Comparison of ENCODE assay signal across 9 cellular contexts in genomic region chr13:106471957-106472543, GRCh38.
A peak's percentile ranks its signal among the peaks of the same experiment; 100 is the strongest.
DNase-seq lines count a peak whose midpoint lies in the region; ATAC-seq, FAIRE-seq and TF ChIP-seq lines count a peak whose summit lies in the region.
"Had no signal": no experiment of that assay in that cellular context is flagged by ENCODE, and none has a peak within 500 bp of the region (broad histone marks: within the 10 kb centered on the region; RNA-seq: fewer than 3 reads in every experiment).

No MANE protein-coding gene starts in this region.

- DNase-seq in GM04504 (ENCODE audit: low read depth) (peak; percentile 65), HTR-8/SVneo (ENCODE audit: insufficient read length, low spot score) (peak; percentile 67), colonic mucosa (peak; percentile 69), T-helper 1 cell (no peak)
- no peak for DNase-seq in stimulated activated naive CD4-positive, alpha-beta T cell (lab: John Stamatoyannopoulos, UW)

- no peak overlapping the region for H3K4me3 ChIP-seq in colonic mucosa
- peak overlapping the region; percentile 14 to 25 for H3K4me3 ChIP-seq in muscle layer of colon (ENCODE audit: low read depth in 1 of 2, low read length in 2 of 2)

- intact Hi-C loops in colonic mucosa (cut with DNase I): no loop called here

- no peaks in the 10 kb centered on the region for H3K9me3 ChIP-seq in colonic mucosa
- H3K9me3 ChIP-seq in muscle layer of colon (ENCODE audit: low read length): no peaks in the 10 kb centered on the region

- no peak for TF ChIP-seq CTCF in colonic mucosa (IDR thresholded peaks at IDR 0.05)

- no peaks in the 10 kb centered on the region for H3K4me1 ChIP-seq in colonic mucosa
- peaks cover 5% of the 10 kb centered on the region for H3K4me1 ChIP-seq in muscle layer of colon (ENCODE audit: insufficient read depth, low read length)

- no peak for ATAC-seq in HG02938 (IDR thresholded peaks at IDR 0.05; ENCODE audit: unreplicated experiment)
- ATAC-seq in HG03135 (IDR thresholded peaks at IDR 0.05; ENCODE audit: unreplicated experiment): no peak

- no peak overlapping the region for H3K9ac ChIP-seq in colonic mucosa (ENCODE audit: low read depth in 2 of 2, low read length in 2 of 2)
- H3K9ac ChIP-seq in muscle layer of colon (ENCODE audit: low read length): no peak overlapping the region

- no peak for FAIRE-seq in HTR-8/SVneo (lab: Jason Lieb, UNC)

- H3K27ac ChIP-seq in colonic mucosa (peak overlapping the region; percentile 29), muscle layer of colon (ENCODE audit: low read depth, low read length) (peak overlapping the region; percentile 73)
- H3K27ac ChIP-seq: HL-60 had no signal

- H3K36me3 ChIP-seq in colonic mucosa (no peaks in the 10 kb centered on the region), muscle layer of colon (ENCODE audit: insufficient read depth, low read length) (no peaks in the 10 kb centered on the region)

- H3K27me3 ChIP-seq in colonic mucosa (no peaks in the 10 kb centered on the region), muscle layer of colon (ENCODE audit: control insufficient read depth in 1 of 2, insufficient read depth in 2 of 2, low read length in 2 of 2) (no peaks in the 10 kb centered on the region)

Comparison
In these comparisons a context has a peak if more than half of its experiments do, and no peak if none do; other contexts are left out.
1. DNase-seq: peak in GM04504 (single experiment), HTR-8/SVneo (single experiment) and colonic mucosa (single experiment); none in stimulated activated naive CD4-positive, alpha-beta T cell (0 of 6) and T-helper 1 cell (0 of 5).